8 cellular contexts compared by ENCODE assay signal in the genomic region with DNA sequence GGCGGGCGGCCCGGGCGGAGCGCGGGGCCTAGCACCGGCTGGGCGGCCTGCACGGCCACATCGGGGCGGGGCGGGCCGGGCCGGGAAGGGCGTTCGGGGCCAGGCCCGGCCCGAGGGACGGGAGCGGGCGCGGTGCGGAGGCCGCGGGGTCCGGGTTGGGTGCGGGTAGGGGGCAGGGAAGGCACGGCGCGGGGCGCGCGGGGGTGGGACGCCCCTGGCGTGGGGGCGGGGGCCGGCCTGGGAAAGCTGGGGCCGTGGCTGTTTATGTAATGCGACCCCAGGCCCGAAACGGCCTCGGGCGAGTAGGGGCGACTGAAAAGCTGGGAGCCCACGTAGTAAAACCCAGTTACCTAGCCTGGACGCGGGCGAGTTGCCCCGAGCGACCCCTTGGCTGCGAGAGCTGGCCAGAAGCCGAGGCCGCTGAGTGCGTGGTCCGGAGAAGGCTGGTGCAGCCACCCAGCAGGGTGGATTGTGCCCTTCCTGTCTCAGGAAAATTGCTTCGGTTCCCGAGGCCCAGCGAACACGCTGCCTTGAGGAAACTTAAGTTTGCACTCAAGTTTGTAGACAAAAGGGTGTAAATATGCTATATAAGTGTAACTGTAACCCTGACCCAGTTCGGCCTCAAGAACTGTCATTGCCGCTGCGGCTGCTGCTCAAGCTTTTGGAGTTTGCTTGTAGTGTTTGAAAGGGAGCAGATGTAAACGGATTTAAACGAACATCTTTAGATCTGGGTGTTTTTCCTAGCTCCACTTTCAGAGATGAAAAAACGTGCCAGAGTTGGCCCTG. TPM values are rescaled to one million over a fixed set of nuclear protein-coding genes. Genes with fewer than 3 reads are reported as not detected.
DNase-seq lines count a peak whose midpoint lies in the region; ATAC-seq and TF ChIP-seq lines count a peak whose summit lies in the region.

No MANE protein-coding gene starts in this region.

- intact Hi-C loops in upper lobe of right lung (cut with DNase I), result no loop called here

- H3K27ac ChIP-seq in muscle layer of colon (ENCODE audit: low read depth, low read length) (peak overlapping the region; percentile 81), upper lobe of right lung (peak overlapping the region; percentile 96)

- peak overlapping the region; percentile 89 for H3K9ac ChIP-seq in muscle layer of colon (ENCODE audit: low read length)

- peak; percentile 46 for ATAC-seq in GM21717 (IDR thresholded peaks at IDR 0.05; ENCODE audit: unreplicated experiment)
- ATAC-seq in esophagus mucosa, result peak; percentile 75
- ATAC-seq in upper lobe of right lung, result peak; percentile 70

- H3K27me3 ChIP-seq in GM06990 (replicated peaks; ENCODE audit: control insufficient read depth, insufficient read depth, low read length) (no peaks in the 10 kb centered on the region), muscle layer of colon (ENCODE audit: control insufficient read depth in 1 of 2, insufficient read depth in 2 of 2, low read length in 2 of 2) (no peaks in the 10 kb centered on the region), upper lobe of right lung (no peaks in the 10 kb centered on the region)

- DNase-seq in GM06990 (ENCODE audit: extremely low read depth, insufficient read length) (peak; percentile 43), upper lobe of right lung (peak; percentile 78)
- DNase-seq in Jurkat, Clone E6-1 (ENCODE audit: low read depth, low spot score), result no peak
- DNase-seq in activated CD8-positive, alpha-beta memory T cell treated with anti-CD3 and anti-CD28 coated beads, Interleukin-2, amount 50 U/mL, for 4 hours, result peak; percentile 17
- no peak for DNase-seq in effector CD8-positive, alpha-beta T cell (lab: John Stamatoyannopoulos, UW)

- no peaks in the 10 kb centered on the region for H3K36me3 ChIP-seq in GM06990 (ENCODE audit: control insufficient read depth, insufficient read depth, low read length)
- H3K36me3 ChIP-seq in muscle layer of colon (ENCODE audit: insufficient read depth, low read length), result no peaks in the 10 kb centered on the region
- H3K36me3 ChIP-seq in upper lobe of right lung, result no peaks in the 10 kb centered on the region

- H3K9me3 ChIP-seq in muscle layer of colon (ENCODE audit: low read length), result no peaks in the 10 kb centered on the region
- no peaks in the 10 kb centered on the region for H3K9me3 ChIP-seq in upper lobe of right lung

- peaks cover 38% of the 10 kb centered on the region for H3K4me1 ChIP-seq in muscle layer of colon (ENCODE audit: insufficient read depth, low read length)
- peaks cover 35% of the 10 kb centered on the region for H3K4me1 ChIP-seq in upper lobe of right lung

- peak overlapping the region; percentile 92 for H3K4me3 ChIP-seq in GM06990 (replicated peaks; ENCODE audit: low read depth, low read length)
- peak overlapping the region; percentile 92 for H3K4me3 ChIP-seq in Jurkat, Clone E6-1 (ENCODE audit: low read length)
- peak overlapping the region; percentile 66 to 89 for H3K4me3 ChIP-seq in muscle layer of colon (ENCODE audit: low read depth in 1 of 2, low read length in 2 of 2)
- H3K4me3 ChIP-seq in upper lobe of right lung, result peak overlapping the region; percentile 90

- TF ChIP-seq CTCF in GM06990 (IDR thresholded peaks at IDR 0.05; ENCODE audit: insufficient read depth, low read length, poor library complexity, severe bottlenecking) (no peak), upper lobe of right lung (IDR thresholded peaks at IDR 0.05) (no peak)

RNA-seq across cellular contexts. Expression of a gene that starts 0.6 kb away (rescaled TPM):
- 18.8 TPM for polyA plus RNA-seq in Jurkat, Clone E6-1 (2012; ENCODE audit: insufficient read depth, insufficient read length)
- total RNA-seq in esophagus mucosa (23.1 TPM), upper lobe of right lung (34.6 TPM)

Comparison
In these comparisons a context has a peak if more than half of its experiments do, and no peak if none do; other contexts are left out.
1. DNase-seq: peak in GM06990 (single experiment), activated CD8-positive, alpha-beta memory T cell treated with anti-CD3 and anti-CD28 coated beads, Interleukin-2, amount 50 U/mL, for 4 hours (single experiment) and upper lobe of right lung (single experiment); none in Jurkat, Clone E6-1 (single experiment) and effector CD8-positive, alpha-beta T cell (single experiment).
2. Peak in every context shown above with its lines, with median percentiles within 50 percentile points of each other: H3K4me3 ChIP-seq and ATAC-seq.